1 cellular context compared by ENCODE assay signal in genomic region chr5:156094001-156094400, GRCh38.
TF ChIP-seq lines count a peak whose summit lies in the region.

No MANE protein-coding gene starts in this region.

TF ChIP-seq in A549, 52 proteins besides CTCF, POLR2A, EP300 and RAD21 (continued from another document):
- TF ChIP-seq RNF2 (IDR thresholded peaks at IDR 0.05; ENCODE audit: borderline replicate concordance, low read depth) (no peak), TFCP2L1 (CRISPR knock-in tag; IDR thresholded peaks at IDR 0.05) (no peak), HOXB13 (CRISPR knock-in tag; IDR thresholded peaks at IDR 0.05; ENCODE audit: low read depth) (no peak)
